In genomic region chr16:49937886-49938285, GRCh38 we compare ENCODE assay signal across 20 cellular contexts.
DNase-seq lines count a peak whose midpoint lies in the region; TF ChIP-seq lines count a peak whose summit lies in the region.
"Had no signal": no experiment of that assay in that cellular context is flagged by ENCODE, and none has a peak within 500 bp of the region (broad histone marks: within the 10 kb centered on the region; RNA-seq: fewer than 3 reads in every experiment).

No MANE protein-coding gene starts in this region.

- no peaks in the 10 kb centered on the region for H3K36me3 ChIP-seq in suprapubic skin

- peaks cover 6% of the 10 kb centered on the region for H3K27me3 ChIP-seq in suprapubic skin

- no peak for TF ChIP-seq CTCF in suprapubic skin (IDR thresholded peaks at IDR 0.05)

- no peaks in the 10 kb centered on the region for H3K9me3 ChIP-seq in suprapubic skin
- H3K9me3 ChIP-seq: A549 had no signal

- WGBS in suprapubic skin, result 82% methylated on average over 7 of the region's 7 CpGs

- TF ChIP-seq EP300 in suprapubic skin (IDR thresholded peaks at IDR 0.05), result no peak

- H3K4me1 ChIP-seq in suprapubic skin, result no peaks in the 10 kb centered on the region
- H3K4me1 ChIP-seq: A549 had no signal

- H3K4me3 ChIP-seq in suprapubic skin, result no peak overlapping the region
- H3K4me3 ChIP-seq: A549, GM12878, GM23248 had no signal

- H3K27ac ChIP-seq in suprapubic skin, result no peak overlapping the region
- H3K27ac ChIP-seq: A549, GM23248 had no signal

- DNase-seq in activated effector memory CD4-positive, alpha-beta T cell treated with anti-CD3 and anti-CD28 coated beads, Interleukin-2, amount 50 U/mL, for 16 hours, result peak; percentile 30
- no peak for DNase-seq in activated effector memory CD4-positive, alpha-beta T cell treated with Interleukin-2 at 50 U/mL for 16 hours
- DNase-seq in ecto neural progenitor cell (ENCODE audit: low spot score) (peak; percentile 20), mesenteric fat pad (ENCODE audit: low spot score) (peak; percentile 51), suprapubic skin (ENCODE audit: low spot score in 2 of 2) (peak; percentile 42 to 62), NCI-H1092 (lab: John Stamatoyannopoulos, UW) (no peak)
- no peak for DNase-seq in stimulated activated CD4-positive, alpha-beta T cell treated with anti-CD3 and anti-CD28 coated beads, Interleukin-4, amount 100 ng/mL, for 24 hours
- DNase-seq: 8988T; ACHN; C1 segment of cervical spinal cord; CD4-positive, alpha-beta memory T cell; COR-L47; DMS153; EL; GDM1; GM23248; H7; HCEC 1CT had no signal

- TF ChIP-seq POLR2A in suprapubic skin (IDR thresholded peaks at IDR 0.05), result no peak

Comparison
In these comparisons a context has a peak if more than half of its experiments do, and no peak if none do; other contexts are left out.
1. DNase-seq: peak in activated effector memory CD4-positive, alpha-beta T cell treated with anti-CD3 and anti-CD28 coated beads, Interleukin-2, amount 50 U/mL, for 16 hours (single experiment), ecto neural progenitor cell (single experiment), mesenteric fat pad (single experiment) and suprapubic skin (2 of 2); none in activated effector memory CD4-positive, alpha-beta T cell treated with Interleukin-2 at 50 U/mL for 16 hours (single experiment), stimulated activated CD4-positive, alpha-beta T cell treated with anti-CD3 and anti-CD28 coated beads, Interleukin-4, amount 100 ng/mL, for 24 hours (single experiment) and NCI-H1092 (single experiment).